ENCODE assay signal across 26 cellular contexts in the genomic region with DNA sequence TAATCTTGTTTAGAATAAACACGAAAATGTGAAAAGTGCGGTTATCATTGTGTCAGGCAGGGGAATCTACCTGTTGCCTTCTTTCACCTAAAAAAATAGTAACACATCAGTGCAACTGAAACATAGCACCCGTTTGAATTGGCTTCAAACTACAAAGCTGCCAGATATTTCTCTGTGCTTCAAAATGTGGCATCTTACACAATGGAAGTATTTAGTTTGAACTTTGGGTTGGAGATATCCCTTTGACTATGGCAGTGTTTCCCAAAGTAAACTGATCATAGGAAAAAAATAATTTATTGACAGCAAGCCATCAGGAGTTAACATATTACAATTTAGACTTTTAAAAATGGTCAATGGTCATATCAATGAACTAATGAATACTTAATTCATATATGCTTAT. TPM values are rescaled to one million over a fixed set of nuclear protein-coding genes. Genes with fewer than 3 reads are reported as not detected.
"Had no signal": no experiment of that assay in that cellular context is flagged by ENCODE, and none has a peak within 500 bp of the region (broad histone marks: within the 10 kb centered on the region; RNA-seq: fewer than 3 reads in every experiment).

No MANE protein-coding gene starts in this region.

- DNase-seq: colonic mucosa; cortex of kidney; dermis blood vessel endothelial cell; dorsolateral prefrontal cortex; effector CD4-positive, alpha-beta T cell; effector CD8-positive, alpha-beta T cell; effector memory CD4-positive, alpha-beta T cell; effector memory CD8-positive, alpha-beta T cell; endodermal cell; erythroblast; esophagus squamous epithelium; foreskin keratinocyte; foreskin melanocyte; gastrocnemius medialis; glutamatergic neuron; head of caudate nucleus; heart left ventricle; heart right ventricle had no signal

- H3K27me3 ChIP-seq: colonic mucosa, esophagus muscularis mucosa, gastroesophageal sphincter had no signal

- H3K4me2 ChIP-seq: hepatocyte had no signal

- H3K36me3 ChIP-seq: colonic mucosa, esophagus muscularis mucosa, esophagus squamous epithelium, gastrocnemius medialis, gastroesophageal sphincter, heart left ventricle, heart right ventricle had no signal

- ATAC-seq: effector memory CD8-positive, alpha-beta T cell; esophagus mucosa; foreskin keratinocyte; gastrocnemius medialis; gastroesophageal sphincter; heart left ventricle; heart right ventricle had no signal

- H3K4me1 ChIP-seq: colonic mucosa, foreskin keratinocyte had no signal

- H2AFZ ChIP-seq: hepatocyte had no signal

- H3K27ac ChIP-seq: colonic mucosa, coronary artery, epithelial cell of prostate, esophagus muscularis mucosa, esophagus squamous epithelium, foreskin keratinocyte, gastrocnemius medialis, gastroesophageal sphincter, heart left ventricle, hepatocyte had no signal

- H3K4me3 ChIP-seq: colonic mucosa, coronary artery, dorsolateral prefrontal cortex, esophagus muscularis mucosa, esophagus squamous epithelium, gastrocnemius medialis, gastroesophageal sphincter, heart left ventricle, heart right ventricle, hepatocyte had no signal

- FAIRE-seq: endometrium, endothelial cell of umbilical vein had no signal

- H3K9me3 ChIP-seq: colonic mucosa, esophagus muscularis mucosa, esophagus squamous epithelium, gastrocnemius medialis, gastroesophageal sphincter, heart left ventricle, heart right ventricle had no signal

- H3K79me2 ChIP-seq: hepatocyte had no signal

RNA-seq across cellular contexts. Expression of gene PPP1R3G, which starts 3.6 kb away (rescaled TPM):
- total RNA-seq: endodermal cell had no signal
